8 cellular contexts compared by ENCODE assay signal in genomic region chr6:292506-293184, GRCh38. TPM values are rescaled to one million over a fixed set of nuclear protein-coding genes. Genes with fewer than 3 reads are reported as not detected.
DNase-seq lines count a peak whose midpoint lies in the region; ATAC-seq and TF ChIP-seq lines count a peak whose summit lies in the region.

No MANE protein-coding gene starts in this region.

- peak overlapping the region; percentile 86 for H3K27ac Mint-ChIP-seq in T-helper 1 cell treated with Interleukin-12 subunit alpha and Interleukin-12 subunit beta and Interleukin-4 antibody, amounts not matched to agents 30 μg/mL and 1 μg/mL, for 36 hours
- H3K27ac Mint-ChIP-seq in central memory CD8-positive, alpha-beta T cell (ENCODE audit: low read depth) = peak overlapping the region; percentile 90

- peaks cover 0 to 18% (median 3%) of the 10 kb centered on the region in 4 donors for H3K4me1 ChIP-seq in right lobe of liver

- peak; percentile 42 for ATAC-seq in HG03025 (IDR thresholded peaks at IDR 0.05; ENCODE audit: low FRiP score, unreplicated experiment)
- ATAC-seq in central memory CD8-positive, alpha-beta T cell (replicated peaks; ENCODE audit: extremely low read depth, poor library complexity, severe bottlenecking) = peak; percentile 42
- peak; percentile 49 to 68 (median 55) for ATAC-seq in right lobe of liver

- TF ChIP-seq CTCF in right lobe of liver (IDR thresholded peaks at IDR 0.05) = no peak

- H3K4me1 Mint-ChIP-seq in T-helper 1 cell treated with Interleukin-12 subunit alpha and Interleukin-12 subunit beta and Interleukin-4 antibody, amounts not matched to agents 30 μg/mL and 1 μg/mL, for 36 hours (ENCODE audit: low read depth) = peaks cover 46% of the 10 kb centered on the region
- H3K4me1 Mint-ChIP-seq in central memory CD8-positive, alpha-beta T cell = peaks cover 47% of the 10 kb centered on the region

- peak in 1 of 2 donors; percentile 55 for DNase-seq in central memory CD8-positive, alpha-beta T cell (ENCODE audit: low spot score in 2 of 2)
- DNase-seq in right lobe of liver = peak; percentile 83 to 87 (median 85)
- peak; percentile 37 to 60 (median 58) for DNase-seq in stimulated activated CD4-positive, alpha-beta T cell treated with anti-CD3 and anti-CD28 coated beads, TNF-alpha, amount 100 ng/mL, for 48 hours (ENCODE audit: low read depth in 3 of 3)
- no peak for DNase-seq in NCI-H526 (lab: John Stamatoyannopoulos, UW)
- no peak for DNase-seq in NCI-H524 (lab: John Stamatoyannopoulos, UW)

- no peaks in the 10 kb centered on the region for H3K27me3 Mint-ChIP-seq in T-helper 1 cell treated with Interleukin-12 subunit alpha and Interleukin-12 subunit beta and Interleukin-4 antibody, amounts not matched to agents 30 μg/mL and 1 μg/mL, for 36 hours (ENCODE audit: low read depth)
- H3K27me3 Mint-ChIP-seq in central memory CD8-positive, alpha-beta T cell = no peaks in the 10 kb centered on the region

- WGBS in right lobe of liver (ENCODE audit: insufficient coverage, low coverage, low lambda C conversion rate, missing lambda C conversion rate) = 23% methylated on average over 9 of the region's 52 CpGs

- peak overlapping the region; percentile 95 for H3K4me3 Mint-ChIP-seq in T-helper 1 cell treated with Interleukin-12 subunit alpha and Interleukin-12 subunit beta and Interleukin-4 antibody, amounts not matched to agents 30 μg/mL and 1 μg/mL, for 36 hours
- peak overlapping the region; percentile 90 for H3K4me3 Mint-ChIP-seq in central memory CD8-positive, alpha-beta T cell

- TF ChIP-seq POLR2A in GM18526 (IDR thresholded peaks at IDR 0.05; ENCODE audit: extremely low read depth, insufficient read length) (peak; percentile 68), right lobe of liver (IDR thresholded peaks at IDR 0.05) (no peak)

- H3K9me3 Mint-ChIP-seq in T-helper 1 cell treated with Interleukin-12 subunit alpha and Interleukin-12 subunit beta and Interleukin-4 antibody, amounts not matched to agents 30 μg/mL and 1 μg/mL, for 36 hours = peaks cover 2% of the 10 kb centered on the region
- H3K9me3 Mint-ChIP-seq in central memory CD8-positive, alpha-beta T cell = no peaks in the 10 kb centered on the region

- H3K9me3 ChIP-seq in right lobe of liver = no peaks in the 10 kb centered on the region

- H3K4me3 ChIP-seq in right lobe of liver = peak overlapping the region; percentile 57 to 78 (median 71)

- intact Hi-C loops in right lobe of liver (cut with DNase I) = no loop called here

- peaks cover 5% of the 10 kb centered on the region for H3K36me3 Mint-ChIP-seq in T-helper 1 cell treated with Interleukin-12 subunit alpha and Interleukin-12 subunit beta and Interleukin-4 antibody, amounts not matched to agents 30 μg/mL and 1 μg/mL, for 36 hours (ENCODE audit: low read depth)
- peaks cover 23% of the 10 kb centered on the region for H3K36me3 Mint-ChIP-seq in central memory CD8-positive, alpha-beta T cell (ENCODE audit: insufficient read depth)

- no peaks in the 10 kb centered on the region for H3K36me3 ChIP-seq in right lobe of liver

- H3K27ac ChIP-seq in right lobe of liver = peak overlapping the region; percentile 95 to 99 (median 96)

- no peaks in the 10 kb centered on the region for H3K27me3 ChIP-seq in right lobe of liver

RNA-seq across cellular contexts. Expression of gene DUSP22, which starts 0.4 kb away (rescaled TPM):
- 10 to 100 TPM; 20.6 to 24.8 (median 21.3) TPM for total RNA-seq in right lobe of liver

Comparison
In these comparisons a context has a peak if more than half of its experiments do, and no peak if none do; other contexts are left out.
1. DNase-seq: peak in right lobe of liver (3 of 3) and stimulated activated CD4-positive, alpha-beta T cell treated with anti-CD3 and anti-CD28 coated beads, TNF-alpha, amount 100 ng/mL, for 48 hours (3 of 3); none in NCI-H526 (0 of 2) and NCI-H524 (0 of 2).
2. Peak in every context shown above with its lines, with median percentiles within 50 percentile points of each other: ATAC-seq.